Comparison of ENCODE assay signal across 27 cellular contexts in genomic region chr17:56771975-56772374, GRCh38.
"Had no signal": no experiment of that assay in that cellular context is flagged by ENCODE, and none has a peak within 500 bp of the region (broad histone marks: within the 10 kb centered on the region; RNA-seq: fewer than 3 reads in every experiment).

No MANE protein-coding gene starts in this region.

- H3K36me3 Mint-ChIP-seq: memory B cell had no signal

- H3K27me3 ChIP-seq: left lung had no signal

- H3K4me1 Mint-ChIP-seq: endodermal cell, memory B cell had no signal

- H3K36me3 ChIP-seq: colonic mucosa, esophagus squamous epithelium, gastrocnemius medialis, heart right ventricle, left lung, lower lobe of right lung had no signal

- H3K9me3 Mint-ChIP-seq: dendritic cell treated with granulocyte-macrophage colony-stimulating factor and Interleukin-4, amounts not matched to agents 40 ng/mL and 50 ng/mL, for 4 days; effector memory CD8-positive, alpha-beta T cell; endodermal cell; memory B cell had no signal

- H3K27ac ChIP-seq: colonic mucosa, epithelial cell of prostate, esophagus squamous epithelium, gastrocnemius medialis, heart right ventricle, left lung, lower lobe of right lung had no signal

- H3K9me3 ChIP-seq: colonic mucosa, esophagus squamous epithelium, gastrocnemius medialis, heart right ventricle, left lung, lower lobe of right lung had no signal

- FAIRE-seq: endometrium, islet of Langerhans, keratinocyte had no signal

- H3K4me3 ChIP-seq: colonic mucosa, esophagus squamous epithelium, gastrocnemius medialis, heart right ventricle, left lung, lower lobe of right lung had no signal

- H3K27ac Mint-ChIP-seq: dendritic cell treated with granulocyte-macrophage colony-stimulating factor and Interleukin-4, amounts not matched to agents 40 ng/mL and 50 ng/mL, for 4 days; effector memory CD8-positive, alpha-beta T cell; endodermal cell; memory B cell had no signal

- H3K4me3 Mint-ChIP-seq: dendritic cell treated with granulocyte-macrophage colony-stimulating factor and Interleukin-4, amounts not matched to agents 40 ng/mL and 50 ng/mL, for 4 days; effector memory CD8-positive, alpha-beta T cell; endodermal cell; memory B cell had no signal

- H3K27me3 Mint-ChIP-seq: effector memory CD8-positive, alpha-beta T cell had no signal

- ATAC-seq: effector memory CD8-positive, alpha-beta T cell; esophagus mucosa; gastrocnemius medialis; heart right ventricle; left cardiac atrium; left lung; left ventricle myocardium superior; lower lobe of right lung had no signal

- DNase-seq: colonic mucosa; cortex of kidney; effector CD8-positive, alpha-beta T cell; effector memory CD8-positive, alpha-beta T cell; endodermal cell; erythroblast; esophagus squamous epithelium; foreskin fibroblast; foreskin melanocyte; gastrocnemius medialis; glutamatergic neuron; head of caudate nucleus; heart right ventricle; hippocampal formation; left cardiac atrium; left lung; left ventricle myocardium superior; lower lobe of right lung; mesendoderm; midbrain had no signal

- H3K4me1 ChIP-seq: colonic mucosa, esophagus squamous epithelium, gastrocnemius medialis, heart right ventricle, left lung, lower lobe of right lung had no signal
